9 cellular contexts compared by ENCODE assay signal in the genomic region with DNA sequence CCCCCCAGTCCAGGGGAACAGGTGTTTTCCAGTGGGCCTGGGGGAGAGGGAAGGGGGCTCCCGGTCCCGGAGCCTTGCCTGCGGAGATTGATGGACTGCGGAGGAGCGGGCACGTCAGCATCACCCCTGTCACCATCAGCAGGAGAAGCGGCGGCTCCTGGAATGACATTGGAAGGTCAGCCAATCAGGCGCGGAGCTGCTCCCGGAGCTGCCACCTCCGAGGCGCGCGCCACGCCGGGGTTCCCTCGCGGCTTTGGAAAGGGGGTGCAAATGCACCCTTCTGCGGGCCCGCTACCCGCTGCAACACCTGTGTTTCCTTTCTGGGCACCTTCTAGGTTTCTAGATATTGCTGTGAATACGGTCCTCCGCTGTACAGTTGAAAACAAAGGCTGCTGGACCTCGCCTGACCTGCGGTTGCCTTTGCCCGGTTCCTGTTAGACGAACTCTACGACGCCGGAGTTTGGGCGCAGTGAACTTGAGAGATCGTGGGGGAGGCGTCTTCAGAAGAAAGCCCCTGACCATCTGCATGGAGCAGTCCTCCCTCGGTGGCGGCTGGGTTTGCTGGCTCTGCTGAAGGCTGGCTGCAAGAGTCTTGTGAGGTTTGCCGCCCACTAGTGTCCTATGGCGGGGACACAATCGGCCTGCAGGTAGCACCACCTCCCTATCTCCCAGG. TPM values are rescaled to one million over a fixed set of nuclear protein-coding genes. Genes with fewer than 3 reads are reported as not detected.
DNase-seq lines count a peak whose midpoint lies in the region; ATAC-seq and TF ChIP-seq lines count a peak whose summit lies in the region.
"Had no signal": no experiment of that assay in that cellular context is flagged by ENCODE, and none has a peak within 500 bp of the region (broad histone marks: within the 10 kb centered on the region; RNA-seq: fewer than 3 reads in every experiment).

No MANE protein-coding gene starts in this region.

- CTCF ChIA-PET in AG04450 (lab: Charles Lee) (no interaction called here), WTC11 (lab: Charles Lee) (interaction anchor here (1.5 to 1.6 kb wide), 3 partner anchors 11 to 456 kb away, joined by 3 to 4 read pairs (median 4); no protein-coding TSS in a partner anchor)

- H3K9me3 ChIP-seq in AG04450 (ENCODE audit: control insufficient read depth, insufficient read depth, low read length) (peaks cover 9% of the 10 kb centered on the region), MM.1S (replicated peaks; ENCODE audit: insufficient read depth, low read length) (no peaks in the 10 kb centered on the region), aorta (ENCODE audit: control insufficient read depth, low read length) (no peaks in the 10 kb centered on the region)

- H3K4me1 ChIP-seq in MM.1S (ENCODE audit: low read length) (peaks cover 46% of the 10 kb centered on the region), aorta (ENCODE audit: control insufficient read depth in 1 of 2, insufficient read depth in 2 of 2, low read length in 2 of 2) (no peaks in the 10 kb centered on the region)

- H3K27ac ChIP-seq in AG04450 (ENCODE audit: low read depth, low read length) (no peak overlapping the region), MM.1S (ENCODE audit: low read length) (peak overlapping the region; percentile 63), aorta (ENCODE audit: low read depth in 1 of 2, low read length in 2 of 2) (no peak overlapping the region)

- H3K27ac Mint-ChIP-seq in WTC11 = no peak overlapping the region

- DNase-seq in AG04450 (ENCODE audit: low read depth, low spot score) = no peak
- peak; percentile 98 for DNase-seq in MM.1S
- peak; percentile 78 for DNase-seq in WTC11 (ENCODE audit: low spot score)
- DNase-seq in islet precursor cell = peak; percentile 89
- peak in 1 of 2 donors; percentile 63 for DNase-seq in aorta
- no peak for DNase-seq in foreskin melanocyte

- H3K36me3 ChIP-seq in MM.1S (replicated peaks; ENCODE audit: insufficient read depth, low read length) = no peaks in the 10 kb centered on the region
- no peaks in the 10 kb centered on the region for H3K36me3 ChIP-seq in aorta (ENCODE audit: control insufficient read depth in 1 of 2, insufficient read depth in 2 of 2, low read length in 1 of 2)

- peak overlapping the region; percentile 81 for H3K4me3 Mint-ChIP-seq in WTC11

- peaks cover 17% of the 10 kb centered on the region for H3K4me1 Mint-ChIP-seq in WTC11

- 1% methylated on average over 39 of the region's 39 CpGs for WGBS in aorta, 2 donors

- ATAC-seq in WTC11 (peak; percentile 89), aorta (ENCODE audit: low FRiP score) (peak; percentile 22), HG03280 (IDR thresholded peaks at IDR 0.05; ENCODE audit: unreplicated experiment) (no peak), HG02840 (IDR thresholded peaks at IDR 0.05; ENCODE audit: low FRiP score, unreplicated experiment) (no peak)

- intact Hi-C loops in aorta (cut with DNase I) = no loop called here

- H4K20me1 ChIP-seq in MM.1S (ENCODE audit: insufficient read depth, low read length) = no peaks in the 10 kb centered on the region

- no peaks in the 10 kb centered on the region for H3K36me3 Mint-ChIP-seq in WTC11

- TF ChIP-seq CTCF in AG04450 (IDR thresholded peaks at IDR 0.05; ENCODE audit: low read depth, low read length) = peak; percentile 39
- peak; percentile 97 for TF ChIP-seq CTCF in MM.1S (IDR thresholded peaks at IDR 0.05; ENCODE audit: low read length)
- no peak for TF ChIP-seq CTCF in WTC11 (IDR thresholded peaks at IDR 0.05)

- no peaks in the 10 kb centered on the region for H3K9me2 ChIP-seq in MM.1S (replicated peaks; ENCODE audit: insufficient read depth, low read length)

- peaks cover 50% of the 10 kb centered on the region for H3K27me3 Mint-ChIP-seq in WTC11 (ENCODE audit: low read depth)

- H3F3A ChIP-seq in MM.1S (ENCODE audit: insufficient read depth, low read length) = peaks cover 35% of the 10 kb centered on the region

- no peaks in the 10 kb centered on the region for H3K79me2 ChIP-seq in MM.1S (ENCODE audit: low read length)

- H3K9ac ChIP-seq in MM.1S (ENCODE audit: low read length) = peak overlapping the region; percentile 25; the same call in 1 of the 2 replicates

- peak overlapping the region; percentile 76 for H2AFZ ChIP-seq in MM.1S (ENCODE audit: low read length)

- H3K4me2 ChIP-seq in MM.1S (ENCODE audit: low read depth, low read length) = peak overlapping the region; percentile 70

- no peaks in the 10 kb centered on the region for H3K9me3 Mint-ChIP-seq in WTC11

- H3K27me3 ChIP-seq in AG04450 (ENCODE audit: control insufficient read depth, insufficient read depth, low read length) = no peaks in the 10 kb centered on the region
- no peaks in the 10 kb centered on the region for H3K27me3 ChIP-seq in MM.1S (replicated peaks; ENCODE audit: insufficient read depth, low read length)
- H3K27me3 ChIP-seq in aorta (ENCODE audit: control insufficient read depth in 1 of 2, insufficient read depth in 2 of 2, low read length in 1 of 2) = peaks cover 0 to 3% of the 10 kb centered on the region in 2 donors

- peak overlapping the region; percentile 21; the same call in 1 of the 2 replicates for H3K4me3 ChIP-seq in AG04450 (ENCODE audit: low read depth, low read length)
- H3K4me3 ChIP-seq in MM.1S (ENCODE audit: low read length) = peak overlapping the region; percentile 52
- H3K4me3 ChIP-seq in aorta (ENCODE audit: low read length in 2 of 2) = no peak overlapping the region

- POLR2A ChIA-PET in AG04450 (lab: Yijun Ruan, JAX) (no interaction called here), WTC11 (lab: Charles Lee) (no interaction called here)

TF ChIP-seq in WTC11, 78 proteins besides CTCF, POLR2A, EP300 and RAD21:
- TF ChIP-seq PRRX2 (CRISPR knock-in tag; IDR thresholded peaks at IDR 0.05) (no peak), ZNF232 (CRISPR knock-in tag; IDR thresholded peaks at IDR 0.05) (no peak), TP53 (CRISPR knock-in tag; IDR thresholded peaks at IDR 0.05) (no peak), TEAD4 (CRISPR knock-in tag; IDR thresholded peaks at IDR 0.05) (0 out of 2 replicates have a peak, but pooled peaks have one; percentile 18), MAX (CRISPR knock-in tag; IDR thresholded peaks at IDR 0.05) (peak; percentile 61), HMGXB4 (CRISPR knock-in tag; IDR thresholded peaks at IDR 0.05) (peak; percentile 62; the same call in 1 of the 2 replicates), SMAD3 (CRISPR knock-in tag; IDR thresholded peaks at IDR 0.05; ENCODE audit: borderline replicate concordance) (no peak), FOXP1 (CRISPR knock-in tag; IDR thresholded peaks at IDR 0.05; ENCODE audit: borderline replicate concordance) (0 out of 2 replicates have a peak, but pooled peaks have one; percentile 75), ESRRA (CRISPR knock-in tag; IDR thresholded peaks at IDR 0.05; ENCODE audit: borderline replicate concordance) (no peak), SMAD4 (CRISPR knock-in tag; IDR thresholded peaks at IDR 0.05) (no peak)
- TF ChIP-seq, protein P1, sequence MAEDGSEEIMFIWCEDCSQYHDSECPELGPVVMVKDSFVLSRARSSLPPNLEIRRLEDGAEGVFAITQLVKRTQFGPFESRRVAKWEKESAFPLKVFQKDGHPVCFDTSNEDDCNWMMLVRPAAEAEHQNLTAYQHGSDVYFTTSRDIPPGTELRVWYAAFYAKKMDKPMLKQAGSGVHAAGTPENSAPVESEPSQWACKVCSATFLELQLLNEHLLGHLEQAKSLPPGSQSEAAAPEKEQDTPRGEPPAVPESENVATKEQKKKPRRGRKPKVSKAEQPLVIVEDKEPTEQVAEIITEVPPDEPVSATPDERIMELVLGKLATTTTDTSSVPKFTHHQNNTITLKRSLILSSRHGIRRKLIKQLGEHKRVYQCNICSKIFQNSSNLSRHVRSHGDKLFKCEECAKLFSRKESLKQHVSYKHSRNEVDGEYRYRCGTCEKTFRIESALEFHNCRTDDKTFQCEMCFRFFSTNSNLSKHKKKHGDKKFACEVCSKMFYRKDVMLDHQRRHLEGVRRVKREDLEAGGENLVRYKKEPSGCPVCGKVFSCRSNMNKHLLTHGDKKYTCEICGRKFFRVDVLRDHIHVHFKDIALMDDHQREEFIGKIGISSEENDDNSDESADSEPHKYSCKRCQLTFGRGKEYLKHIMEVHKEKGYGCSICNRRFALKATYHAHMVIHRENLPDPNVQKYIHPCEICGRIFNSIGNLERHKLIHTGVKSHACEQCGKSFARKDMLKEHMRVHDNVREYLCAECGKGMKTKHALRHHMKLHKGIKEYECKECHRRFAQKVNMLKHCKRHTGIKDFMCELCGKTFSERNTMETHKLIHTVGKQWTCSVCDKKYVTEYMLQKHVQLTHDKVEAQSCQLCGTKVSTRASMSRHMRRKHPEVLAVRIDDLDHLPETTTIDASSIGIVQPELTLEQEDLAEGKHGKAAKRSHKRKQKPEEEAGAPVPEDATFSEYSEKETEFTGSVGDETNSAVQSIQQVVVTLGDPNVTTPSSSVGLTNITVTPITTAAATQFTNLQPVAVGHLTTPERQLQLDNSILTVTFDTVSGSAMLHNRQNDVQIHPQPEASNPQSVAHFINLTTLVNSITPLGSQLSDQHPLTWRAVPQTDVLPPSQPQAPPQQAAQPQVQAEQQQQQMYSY (CRISPR knock-in tag; IDR thresholded peaks at IDR 0.05) = 0 out of 2 replicates have a peak, but pooled peaks have one; percentile 16

RNA-seq across cellular contexts. Expression of gene DSCAM, which starts 5.3 kb away (rescaled TPM):
- polyA plus RNA-seq in AG04450 (2011; rRNA removed) (not detected in 2 replicates), aorta (not detected)
- polyA minus RNA-seq in AG04450 (2011; rRNA and poly(A)+ RNA removed) = not detected in 2 replicates
- total RNA-seq in WTC11 (2021) (0.09 to 0.14 TPM (median 0.13 TPM) in 3 replicates), aorta (not detected)
- total RNA-seq: activated CD8-positive, alpha-beta memory T cell treated with anti-CD3 and anti-CD28 coated beads for 36 hours had no signal

Comparison
In these comparisons a context has a peak if more than half of its experiments do, and no peak if none do; other contexts are left out.
1. DNase-seq: peak in MM.1S (single experiment), WTC11 (single experiment) and islet precursor cell (single experiment); none in AG04450 (single experiment) and foreskin melanocyte (single experiment).
2. H3K4me3 ChIP-seq: peak in AG04450 (single experiment) and MM.1S (single experiment); none in aorta (0 of 2).
3. ATAC-seq: peak in WTC11 (single experiment) and aorta (single experiment); none in HG03280 (single experiment) and HG02840 (single experiment).